In genomic region chr5:67197536-67197935, GRCh38 we compare ENCODE assay signal across 17 cellular contexts. TPM values are rescaled to one million over a fixed set of nuclear protein-coding genes. Genes with fewer than 3 reads are reported as not detected.
DNase-seq lines count a peak whose midpoint lies in the region; ATAC-seq and TF ChIP-seq lines count a peak whose summit lies in the region.
"Had no signal": no experiment of that assay in that cellular context is flagged by ENCODE, and none has a peak within 500 bp of the region (broad histone marks: within the 10 kb centered on the region; RNA-seq: fewer than 3 reads in every experiment).

No MANE protein-coding gene starts in this region.

- peak overlapping the region; percentile 85 for H3K4me2 ChIP-seq in DOHH2 (ENCODE audit: low read length)

- H3F3A ChIP-seq in DOHH2 (ENCODE audit: control insufficient read depth, insufficient read depth): peaks cover 42% of the 10 kb centered on the region

- peaks cover 37% of the 10 kb centered on the region for H3K36me3 Mint-ChIP-seq in activated CD8-positive, alpha-beta memory T cell treated with anti-CD3 and anti-CD28 coated beads, Interleukin-2, amount 10 ng/mL, durations not matched to agents 7 days and 5 days
- no peaks in the 10 kb centered on the region for H3K36me3 Mint-ChIP-seq in activated T-helper 17 cell treated with anti-CD3 and anti-CD28 coated beads, Interleukin-2, amount 50 U/mL, for 72 hours (ENCODE audit: low read depth)

- H3K4me1 ChIP-seq in DOHH2 (ENCODE audit: control insufficient read depth, low read length): peaks cover 97% of the 10 kb centered on the region

- H3K27me3 Mint-ChIP-seq in activated CD8-positive, alpha-beta memory T cell treated with anti-CD3 and anti-CD28 coated beads, Interleukin-2, amount 10 ng/mL, durations not matched to agents 7 days and 5 days: no peaks in the 10 kb centered on the region
- no peaks in the 10 kb centered on the region for H3K27me3 Mint-ChIP-seq in activated T-helper 17 cell treated with anti-CD3 and anti-CD28 coated beads, Interleukin-2, amount 50 U/mL, for 72 hours

- peak overlapping the region; percentile 92 for H3K27ac ChIP-seq in DOHH2 (ENCODE audit: low read depth, low read length)
- H3K27ac ChIP-seq: C4-2B had no signal

- DNase-seq in activated CD8-positive, alpha-beta memory T cell treated with anti-CD3 and anti-CD28 coated beads, Interleukin-2, amount 10 ng/mL, durations not matched to agents 7 days and 5 days: no peak
- no peak for DNase-seq in activated CD8-positive, alpha-beta memory T cell treated with anti-CD3 and anti-CD28 coated beads for 24 hours
- DNase-seq in stimulated activated naive CD8-positive, alpha-beta T cell treated with anti-CD3 and anti-CD28 coated beads, Interleukin-15, Interleukin-2, amounts not matched to agents 100 U/mL and 50 U/mL, for 24 hours: no peak
- no peak for DNase-seq in stimulated activated CD8-positive, alpha-beta memory T cell treated with anti-CD3 and anti-CD28 coated beads, Interleukin-4, amount 100 ng/mL, for 48 hours
- DNase-seq: DND-41, GOT3, KBM-7, NCI-H1436 treated with DMSO at 0.1 percent for 48 hours, NCI-H2081, NCI-H510A, NCI-H774, SHP77 had no signal

- H3K4me3 Mint-ChIP-seq in activated CD8-positive, alpha-beta memory T cell treated with anti-CD3 and anti-CD28 coated beads, Interleukin-2, amount 10 ng/mL, durations not matched to agents 7 days and 5 days: no peak overlapping the region
- H3K4me3 Mint-ChIP-seq in activated T-helper 17 cell treated with anti-CD3 and anti-CD28 coated beads, Interleukin-2, amount 50 U/mL, for 72 hours: peak overlapping the region; percentile 22

- H3K79me2 ChIP-seq in DOHH2 (ENCODE audit: control insufficient read depth, low read length): peaks cover 54% of the 10 kb centered on the region

- peak overlapping the region; percentile 93 for H3K4me3 ChIP-seq in DOHH2 (ENCODE audit: low read length)
- H3K4me3 ChIP-seq: GM12878 had no signal

- no peaks in the 10 kb centered on the region for H3K27me3 ChIP-seq in DOHH2 (ENCODE audit: control insufficient read depth, low read length)

- peaks cover 33% of the 10 kb centered on the region for H3K36me3 ChIP-seq in DOHH2 (ENCODE audit: control insufficient read depth, low read length)

- H3K27ac Mint-ChIP-seq in activated CD8-positive, alpha-beta memory T cell treated with anti-CD3 and anti-CD28 coated beads, Interleukin-2, amount 10 ng/mL, durations not matched to agents 7 days and 5 days: no peak overlapping the region
- no peak overlapping the region for H3K27ac Mint-ChIP-seq in activated T-helper 17 cell treated with anti-CD3 and anti-CD28 coated beads, Interleukin-2, amount 50 U/mL, for 72 hours

- H3K4me1 Mint-ChIP-seq in activated CD8-positive, alpha-beta memory T cell treated with anti-CD3 and anti-CD28 coated beads, Interleukin-2, amount 10 ng/mL, durations not matched to agents 7 days and 5 days: peaks cover 50% of the 10 kb centered on the region
- H3K4me1 Mint-ChIP-seq in activated T-helper 17 cell treated with anti-CD3 and anti-CD28 coated beads, Interleukin-2, amount 50 U/mL, for 72 hours: peaks cover 34% of the 10 kb centered on the region

- peak; percentile 39 for ATAC-seq in activated CD8-positive, alpha-beta memory T cell treated with anti-CD3 and anti-CD28 coated beads, Interleukin-2, amount 10 ng/mL, durations not matched to agents 7 days and 5 days
- peak; percentile 96 for ATAC-seq in activated T-helper 17 cell treated with anti-CD3 and anti-CD28 coated beads, Interleukin-2, amount 50 U/mL, for 72 hours (replicated peaks)
- ATAC-seq in stimulated activated naive CD8-positive, alpha-beta T cell treated with anti-CD3 and anti-CD28 coated beads, Interleukin-15, Interleukin-2, amounts not matched to agents 100 U/mL and 50 U/mL, for 24 hours: peak; percentile 41
- ATAC-seq in GM18519 (IDR thresholded peaks at IDR 0.05; ENCODE audit: low FRiP score, unreplicated experiment): no peak
- ATAC-seq: GM12878 had no signal

- no peaks in the 10 kb centered on the region for H4K20me1 ChIP-seq in DOHH2 (ENCODE audit: control insufficient read depth, insufficient read depth, low read depth, low read length)

- no peaks in the 10 kb centered on the region for H3K9me2 ChIP-seq in DOHH2 (replicated peaks; ENCODE audit: control insufficient read depth, low read length)

- peaks cover 5% of the 10 kb centered on the region for H3K9me3 Mint-ChIP-seq in activated CD8-positive, alpha-beta memory T cell treated with anti-CD3 and anti-CD28 coated beads, Interleukin-2, amount 10 ng/mL, durations not matched to agents 7 days and 5 days (ENCODE audit: low read depth)
- H3K9me3 Mint-ChIP-seq in activated T-helper 17 cell treated with anti-CD3 and anti-CD28 coated beads, Interleukin-2, amount 50 U/mL, for 72 hours: peaks cover 13% of the 10 kb centered on the region

- TF ChIP-seq CTCF in DOHH2 (IDR thresholded peaks at IDR 0.05; ENCODE audit: low read depth, low read length, poor library complexity, severe bottlenecking): no peak

- H3K9me3 ChIP-seq in DOHH2 (ENCODE audit: control insufficient read depth, insufficient read depth, low read length): no peaks in the 10 kb centered on the region

- CTCF ChIA-PET in activated CD8-positive, alpha-beta memory T cell treated with anti-CD3 and anti-CD28 coated beads, Interleukin-2, amount 10 ng/mL, durations not matched to agents 7 days and 5 days (lab: Charles Lee): interaction anchor here (1.1 to 24.1 kb wide), 5 partner anchors 8 to 35 kb away, joined by 3 to 521 read pairs (median 4); no protein-coding TSS in a partner anchor

RNA-seq across cellular contexts. Expression of gene CD180, which starts 0.9 kb away (rescaled TPM):
- under 1 TPM in 1 of 2 experiments, not detected in 1; 0.07 TPM for total RNA-seq in activated CD8-positive, alpha-beta memory T cell treated with anti-CD3 and anti-CD28 coated beads, Interleukin-2, amount 10 ng/mL, durations not matched to agents 7 days and 5 days
- total RNA-seq in activated T-helper 17 cell treated with anti-CD3 and anti-CD28 coated beads, Interleukin-2, amount 50 U/mL, for 72 hours: under 1 TPM; 0.08 to 0.80 TPM
